8 cellular contexts compared by ENCODE assay signal in the genomic region with DNA sequence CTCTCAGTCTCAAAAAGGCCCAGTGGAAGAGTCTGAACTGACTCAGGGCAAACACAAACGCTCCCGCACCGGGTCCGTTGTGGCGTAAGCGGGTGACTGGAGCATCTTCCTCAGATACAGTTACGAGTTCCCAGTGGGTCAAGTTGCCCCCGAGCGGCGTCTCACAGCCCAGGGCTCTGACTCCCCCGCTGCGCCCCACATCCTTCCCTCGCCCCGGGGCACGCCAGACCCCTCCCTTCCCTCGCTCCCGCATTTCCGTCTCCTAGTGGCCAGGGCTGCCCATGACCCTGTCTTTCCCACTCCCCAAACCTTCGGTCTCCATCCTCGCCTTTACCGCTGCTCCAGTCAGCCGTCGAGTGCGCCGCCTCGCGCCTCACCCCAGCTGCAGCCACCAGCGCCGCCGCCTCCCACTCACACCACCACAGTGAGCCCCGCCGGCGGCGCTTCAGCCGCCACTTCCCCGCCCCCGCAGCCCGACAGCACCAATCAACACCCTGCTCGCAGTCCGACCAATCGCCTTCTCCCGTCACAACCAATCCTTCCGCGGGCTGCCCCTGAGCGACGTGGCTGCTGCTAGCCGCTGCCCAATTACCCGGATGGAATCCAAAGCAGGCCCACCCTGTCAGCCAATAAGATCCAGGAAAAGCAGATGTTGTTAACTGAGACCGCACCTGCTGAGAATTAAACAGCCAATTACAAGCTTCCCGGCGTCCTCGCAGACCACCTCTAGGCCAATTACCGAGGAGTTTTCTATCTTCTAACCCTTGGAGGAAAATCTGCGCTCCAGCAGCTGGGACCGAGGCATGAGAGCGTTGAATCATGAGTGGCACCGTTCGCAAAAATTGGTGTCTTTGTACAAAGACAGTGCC. TPM values are rescaled to one million over a fixed set of nuclear protein-coding genes. Genes with fewer than 3 reads are reported as not detected.
DNase-seq lines count a peak whose midpoint lies in the region; ATAC-seq, FAIRE-seq and TF ChIP-seq lines count a peak whose summit lies in the region.

A gene with protein sequence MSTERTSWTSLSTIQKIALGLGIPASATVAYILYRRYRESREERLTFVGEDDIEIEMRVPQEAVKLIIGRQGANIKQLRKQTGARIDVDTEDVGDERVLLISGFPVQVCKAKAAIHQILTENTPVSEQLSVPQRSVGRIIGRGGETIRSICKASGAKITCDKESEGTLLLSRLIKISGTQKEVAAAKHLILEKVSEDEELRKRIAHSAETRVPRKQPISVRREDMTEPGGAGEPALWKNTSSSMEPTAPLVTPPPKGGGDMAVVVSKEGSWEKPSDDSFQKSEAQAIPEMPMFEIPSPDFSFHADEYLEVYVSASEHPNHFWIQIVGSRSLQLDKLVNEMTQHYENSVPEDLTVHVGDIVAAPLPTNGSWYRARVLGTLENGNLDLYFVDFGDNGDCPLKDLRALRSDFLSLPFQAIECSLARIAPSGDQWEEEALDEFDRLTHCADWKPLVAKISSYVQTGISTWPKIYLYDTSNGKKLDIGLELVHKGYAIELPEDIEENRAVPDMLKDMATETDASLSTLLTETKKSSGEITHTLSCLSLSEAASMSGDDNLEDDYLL (minus strand): TSS at position 430 of the 869 bp plus-strand sequence. CDS start 7,478 bp downstream, outside the sequence.

- intact Hi-C loops in left cardiac atrium (cut with DNase I) (no loop called here), posterior vena cava (cut with DNase I) (no loop called here)

- ATAC-seq in HG02840 (IDR thresholded peaks at IDR 0.05; ENCODE audit: low FRiP score, unreplicated experiment) (peak; percentile 91), left cardiac atrium (peak; percentile 99 to 100)

- peak; percentile 97 for DNase-seq in GM12891 (ENCODE audit: insufficient read length, low spot score)
- peak; percentile 98 for DNase-seq in NCI-H1436 (lab: John Stamatoyannopoulos, UW)
- peak; percentile 97 to 99 (median 98) for DNase-seq in T-helper 1 cell
- DNase-seq in amniotic epithelial cell (ENCODE audit: low read depth), result peak; percentile 100
- peak; percentile 99 for DNase-seq in left cardiac atrium
- peak; percentile 99 for DNase-seq in posterior vena cava (ENCODE audit: low spot score)
- DNase-seq in ureter (ENCODE audit: low spot score), result peak; percentile 99

- peak; percentile 99 for FAIRE-seq in GM12891 (lab: Jason Lieb, UNC)

- TF ChIP-seq POLR2A in GM12891 (IDR thresholded peaks at IDR 0.05; ENCODE audit: low read depth, low read length), result no peak

TF ChIP-seq in GM12891, 5 proteins besides CTCF, POLR2A, EP300 and RAD21:
- no peak for TF ChIP-seq POLR2AphosphoS5 (IDR thresholded peaks at IDR 0.05; ENCODE audit: low read depth, low read length)
- no peak for TF ChIP-seq TAF1 (IDR thresholded peaks at IDR 0.05; ENCODE audit: low read depth, low read length)
- no peak for TF ChIP-seq PAX5 (IDR thresholded peaks at IDR 0.05; ENCODE audit: insufficient read depth, low read length, severe bottlenecking)
- no peak for TF ChIP-seq SPI1 (IDR thresholded peaks at IDR 0.05; ENCODE audit: low read depth, low read length)
- no peak for TF ChIP-seq POU2F2 (IDR thresholded peaks at IDR 0.05; ENCODE audit: low read depth, low read length)
TF ChIP-seq in GM12891: peak in this region for 0.

RNA-seq across cellular contexts. Expression of the gene that starts here (rescaled TPM):
- 2.4 TPM for polyA plus RNA-seq in GM12891 (2012; ENCODE audit: low read depth, missing spikeins)
- total RNA-seq in left cardiac atrium, result 1 to 10 TPM; 4.4 to 6.7 TPM
- 1 to 10 TPM; 4.7 to 5.1 TPM for total RNA-seq in posterior vena cava
- total RNA-seq in ureter, result 12.3 TPM

Comparison
In these comparisons a context has a peak if more than half of its experiments do, and no peak if none do; other contexts are left out.
1. Peak in every context shown above with its lines: DNase-seq and ATAC-seq.